In the genomic region with DNA sequence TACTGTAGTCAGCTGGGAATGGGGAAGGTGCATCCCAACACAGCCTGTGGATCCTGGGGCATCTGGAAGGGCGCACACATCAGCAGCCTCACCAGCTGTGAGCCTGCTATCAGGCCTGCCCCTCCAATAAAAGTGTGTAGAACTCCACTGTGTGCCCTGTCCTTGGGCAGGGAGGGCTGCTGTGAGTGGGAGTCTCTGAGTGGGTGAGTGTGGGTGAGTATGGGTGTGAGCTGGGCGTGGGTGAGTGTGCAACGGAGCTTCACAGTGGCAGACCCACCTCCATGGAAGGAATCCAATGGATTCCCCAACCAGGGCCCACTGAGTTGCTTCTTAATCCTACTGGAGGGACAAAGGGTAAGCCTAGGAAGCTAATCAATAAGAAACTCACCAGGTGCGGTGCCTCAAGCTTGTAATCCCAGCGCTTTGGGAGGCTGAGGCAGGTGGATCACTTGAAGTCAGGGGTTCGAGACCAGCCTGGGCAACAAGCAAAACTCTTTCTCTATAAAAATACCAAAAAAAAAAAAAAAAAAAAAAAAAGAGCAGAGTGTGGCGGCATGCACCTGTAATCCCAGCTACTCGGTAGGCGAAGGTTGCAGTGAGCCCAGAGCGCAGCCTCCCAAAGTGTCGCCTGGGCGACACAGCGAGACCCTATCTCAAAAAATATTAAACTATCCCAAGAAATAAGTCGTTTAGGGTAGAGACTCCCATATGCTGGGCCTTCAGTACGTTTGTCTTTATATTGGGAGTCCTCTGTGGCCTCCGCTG, we compare ENCODE assay signal across 7 cellular contexts. TPM values are rescaled to one million over a fixed set of nuclear protein-coding genes. Genes with fewer than 3 reads are reported as not detected.
DNase-seq lines count a peak whose midpoint lies in the region; ATAC-seq and TF ChIP-seq lines count a peak whose summit lies in the region.

No MANE protein-coding gene starts in this region.

- no peak overlapping the region for H3K4me3 Mint-ChIP-seq in HFFc6
- H3K4me3 Mint-ChIP-seq in activated CD4-positive, alpha-beta memory T cell treated with anti-CD3 and anti-CD28 coated beads for 36 hours, result peak overlapping the region; percentile 87

- DNase-seq in HFFc6, result no peak
- DNase-seq in activated CD4-positive, alpha-beta memory T cell treated with anti-CD3 and anti-CD28 coated beads for 36 hours, result no peak
- DNase-seq in smooth muscle cell (lab: John Stamatoyannopoulos, UW; ENCODE audit: unreplicated experiment), result no peak
- DNase-seq in AML-193 (lab: John Stamatoyannopoulos, UW), result no peak
- no peak for DNase-seq in DMS79 treated with DMSO at 0.1 percent for 48 hours (lab: John Stamatoyannopoulos, UW)

- H3K9me3 Mint-ChIP-seq in HFFc6, result no peaks in the 10 kb centered on the region
- no peaks in the 10 kb centered on the region for H3K9me3 Mint-ChIP-seq in activated CD4-positive, alpha-beta memory T cell treated with anti-CD3 and anti-CD28 coated beads for 36 hours

- H3K9me3 ChIP-seq in iPS-18a (ENCODE audit: control insufficient read depth, low read depth, low read length) (no peaks in the 10 kb centered on the region), smooth muscle cell (replicated peaks; ENCODE audit: low read depth) (no peaks in the 10 kb centered on the region)

- peaks cover 9% of the 10 kb centered on the region for H3K27me3 Mint-ChIP-seq in HFFc6 (ENCODE audit: insufficient read depth)
- H3K27me3 Mint-ChIP-seq in activated CD4-positive, alpha-beta memory T cell treated with anti-CD3 and anti-CD28 coated beads for 36 hours, result no peaks in the 10 kb centered on the region

- no peak for TF ChIP-seq CTCF in HFFc6 (IDR thresholded peaks at IDR 0.05)
- TF ChIP-seq CTCF in smooth muscle cell (IDR thresholded peaks at IDR 0.05; ENCODE audit: borderline replicate concordance, insufficient read depth, poor library complexity, severe bottlenecking), result no peak

- POLR2A ChIA-PET in activated CD4-positive, alpha-beta memory T cell treated with anti-CD3 and anti-CD28 coated beads for 36 hours (lab: Charles Lee), result interaction anchor here (1.0 to 3.7 kb wide), 6 partner anchors 19 to 68 kb away, joined by 3 to 28 read pairs (median 8); partner anchors contain the start of genes MAN2A2, PRC1, UNC45A and VPS33B

- H3K4me3 ChIP-seq in iPS-18a (ENCODE audit: low read length) (peak overlapping the region; percentile 71), smooth muscle cell (peak overlapping the region; percentile 72)

- peak overlapping the region; percentile 94 for H3K4me2 ChIP-seq in smooth muscle cell

- no peak overlapping the region for H2AFZ ChIP-seq in smooth muscle cell (ENCODE audit: low read depth)

- H3K27ac ChIP-seq in iPS-18a (ENCODE audit: low read length), result no peak overlapping the region
- peak overlapping the region; percentile 79 for H3K27ac ChIP-seq in smooth muscle cell (ENCODE audit: low read depth)

- no peaks in the 10 kb centered on the region for H3K79me2 ChIP-seq in smooth muscle cell (ENCODE audit: low read depth)

- H3K36me3 Mint-ChIP-seq in HFFc6 (ENCODE audit: low read depth), result peaks cover 22% of the 10 kb centered on the region
- H3K36me3 Mint-ChIP-seq in activated CD4-positive, alpha-beta memory T cell treated with anti-CD3 and anti-CD28 coated beads for 36 hours, result peaks cover 27% of the 10 kb centered on the region

- peaks cover 9% of the 10 kb centered on the region for H4K20me1 ChIP-seq in smooth muscle cell (ENCODE audit: low read depth)

- H3K4me1 ChIP-seq in iPS-18a (ENCODE audit: control insufficient read depth, low read depth, low read length) (peaks cover 7% of the 10 kb centered on the region), smooth muscle cell (ENCODE audit: low read depth) (peaks cover 17% of the 10 kb centered on the region)

- 73% methylated on average over 16 of the region's 16 CpGs for WGBS in smooth muscle cell (ENCODE audit: low lambda C conversion rate)

- no peak for ATAC-seq in HG03097 (IDR thresholded peaks at IDR 0.05; ENCODE audit: low FRiP score, unreplicated experiment)

- CTCF ChIA-PET in activated CD4-positive, alpha-beta memory T cell treated with anti-CD3 and anti-CD28 coated beads for 36 hours (lab: Charles Lee), result interaction anchor here (0.7 to 7.7 kb wide), 5 partner anchors 9 to 96 kb away, joined by 3 to 106 read pairs (median 6); partner anchors contain the start of genes HDDC3 and UNC45A

- H3K36me3 ChIP-seq in iPS-18a (ENCODE audit: control insufficient read depth, low read depth, low read length), result peaks cover 31% of the 10 kb centered on the region
- no peaks in the 10 kb centered on the region for H3K36me3 ChIP-seq in smooth muscle cell (ENCODE audit: low read depth)

- peaks cover 26% of the 10 kb centered on the region for H3K4me1 Mint-ChIP-seq in HFFc6 (ENCODE audit: low read depth)
- H3K4me1 Mint-ChIP-seq in activated CD4-positive, alpha-beta memory T cell treated with anti-CD3 and anti-CD28 coated beads for 36 hours (ENCODE audit: low read depth), result peaks cover 14% of the 10 kb centered on the region

- H3K27me3 ChIP-seq in iPS-18a (ENCODE audit: control insufficient read depth, insufficient read depth, low read length) (no peaks in the 10 kb centered on the region), smooth muscle cell (ENCODE audit: low read depth) (no peaks in the 10 kb centered on the region)

- intact Hi-C loops in activated CD4-positive, alpha-beta memory T cell treated with anti-CD3 and anti-CD28 coated beads for 36 hours (cut with micrococcal nuclease), result loop anchor here (2.0 kb wide), 2 partner anchors 41 to 51 kb away; partner anchors contain the start of genes MAN2A2 and PRC1

- peak overlapping the region; percentile 96 for H3K27ac Mint-ChIP-seq in HFFc6
- peak overlapping the region; percentile 94 for H3K27ac Mint-ChIP-seq in activated CD4-positive, alpha-beta memory T cell treated with anti-CD3 and anti-CD28 coated beads for 36 hours

- H3K9ac ChIP-seq in iPS-18a (ENCODE audit: low read length) (no peak overlapping the region), smooth muscle cell (ENCODE audit: low read depth) (no peak overlapping the region)

- peaks cover 5% of the 10 kb centered on the region for H3F3A ChIP-seq in smooth muscle cell (ENCODE audit: low read depth)

RNA-seq across cellular contexts. Expression of gene RCCD1, which starts 0.6 kb away (rescaled TPM):
- total RNA-seq in HFFc6 (2021; fragmentation: NEBNext Ultra II Directional; extraction: Animal tissue kit (Norgen Biotek cat#: 25700)), result 10 to 100 TPM; 13.7 to 16.4 (median 14.2) TPM
- 10 to 100 TPM; 39.9 to 41.4 TPM for total RNA-seq in activated CD4-positive, alpha-beta memory T cell treated with anti-CD3 and anti-CD28 coated beads for 36 hours
- total RNA-seq in smooth muscle cell, result 4.4 and 5.8 TPM in 2 replicates
- 9.2 and 14.8 TPM in 2 replicates for polyA plus RNA-seq in smooth muscle cell

RNA-seq across cellular contexts. Expression of gene UNC45A, which starts 19.0 kb away (rescaled TPM):
- total RNA-seq in HFFc6 (2021; fragmentation: NEBNext Ultra II Directional; extraction: Animal tissue kit (Norgen Biotek cat#: 25700)), result 10 to 100 TPM; 65.3 to 77.5 (median 72.1) TPM
- total RNA-seq in activated CD4-positive, alpha-beta memory T cell treated with anti-CD3 and anti-CD28 coated beads for 36 hours, result 10 to 100 TPM; 71.1 to 74.3 TPM
- 43.6 and 57.5 TPM in 2 replicates for total RNA-seq in smooth muscle cell
- 66.6 and 68.4 TPM in 2 replicates for polyA plus RNA-seq in smooth muscle cell

RNA-seq across cellular contexts. Expression of gene HDDC3, which starts 21.8 kb away (rescaled TPM):
- total RNA-seq in HFFc6 (2021; fragmentation: NEBNext Ultra II Directional; extraction: Animal tissue kit (Norgen Biotek cat#: 25700)), result 10 to 100 TPM; 11.2 to 15.7 (median 13.5) TPM
- 10 to 100 TPM; 45.0 to 45.8 TPM for total RNA-seq in activated CD4-positive, alpha-beta memory T cell treated with anti-CD3 and anti-CD28 coated beads for 36 hours
- 10.0 and 16.0 TPM in 2 replicates for total RNA-seq in smooth muscle cell
- polyA plus RNA-seq in smooth muscle cell, result 15.5 and 16.3 TPM in 2 replicates

RNA-seq across cellular contexts. Expression of gene PRC1, which starts 40.2 kb away (rescaled TPM):
- 100 to 1,000 TPM in 5 of 6 experiments, 10 to 100 TPM in 1; 85.5 to 210 (median 189) TPM for total RNA-seq in HFFc6 (2021; fragmentation: NEBNext Ultra II Directional; extraction: Animal tissue kit (Norgen Biotek cat#: 25700))
- total RNA-seq in activated CD4-positive, alpha-beta memory T cell treated with anti-CD3 and anti-CD28 coated beads for 36 hours, result 100 to 1,000 TPM; 151 to 158 TPM
- 20.4 and 41.1 TPM in 2 replicates for total RNA-seq in smooth muscle cell
- 29.7 and 32.3 TPM in 2 replicates for polyA plus RNA-seq in smooth muscle cell

RNA-seq across cellular contexts. Expression of gene MAN2A2, which starts 51.0 kb away (rescaled TPM):
- 10 to 100 TPM; 15.8 to 26.9 (median 23.4) TPM for total RNA-seq in HFFc6 (2021; fragmentation: NEBNext Ultra II Directional; extraction: Animal tissue kit (Norgen Biotek cat#: 25700))
- total RNA-seq in activated CD4-positive, alpha-beta memory T cell treated with anti-CD3 and anti-CD28 coated beads for 36 hours, result 10 to 100 TPM; 98.1 to 99.2 TPM
- 7.1 and 11.0 TPM in 2 replicates for total RNA-seq in smooth muscle cell
- polyA plus RNA-seq in smooth muscle cell, result 9.7 and 15.3 TPM in 2 replicates
